17 cellular contexts compared by ENCODE assay signal in the genomic region with DNA sequence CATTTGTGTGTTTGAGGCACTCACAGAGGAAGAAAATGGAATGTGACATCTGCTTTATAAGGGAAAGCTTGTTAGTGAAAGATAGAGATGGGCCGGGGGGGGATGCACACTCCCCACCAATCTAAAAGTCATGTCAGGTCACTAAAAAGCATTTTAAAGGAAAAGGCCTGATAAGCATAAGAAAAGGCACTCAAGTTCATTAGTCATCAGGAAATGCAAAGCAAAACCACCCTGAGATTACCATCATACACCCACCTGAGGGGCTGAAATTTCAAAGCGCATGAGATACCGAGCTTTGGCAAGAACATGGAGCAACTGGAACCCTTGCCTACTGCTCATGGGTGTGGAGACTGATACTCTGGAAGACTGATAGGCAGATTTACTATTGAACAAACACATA.
"Had no signal": no experiment of that assay in that cellular context is flagged by ENCODE, and none has a peak within 500 bp of the region (broad histone marks: within the 10 kb centered on the region; RNA-seq: fewer than 3 reads in every experiment).

No MANE protein-coding gene starts in this region.

- H3K4me3 ChIP-seq: adrenal gland, hepatocyte, lower lobe of right lung, neural progenitor cell, upper lobe of left lung had no signal

- H3K9me3 ChIP-seq: adrenal gland, lower lobe of right lung, upper lobe of left lung had no signal

- DNase-seq: activated B cell treated with CpG ODN at 0.5 μM for 24 hours; activated CD4-positive, alpha-beta T cell treated with anti-CD3 and anti-CD28 coated beads for 48 hours; activated CD8-positive, alpha-beta T cell treated with anti-CD3 and anti-CD28 coated beads for 36 hours; activated effector memory CD4-positive, alpha-beta T cell treated with anti-CD3 and anti-CD28 coated beads, Interleukin-2, amount 50 U/mL, for 16 hours; activated T-cell treated with anti-CD3 and anti-CD28 coated beads, Interleukin-2, amount 50 U/mL, for 4 hours; adrenal gland; erythroblast; lower lobe of right lung; midbrain; upper lobe of left lung had no signal

- H3K36me3 Mint-ChIP-seq: activated naive CD4-positive, alpha-beta T cell treated with anti-CD3 and anti-CD28 coated beads, Interleukin-2, amount 50 U/mL, for 24 hours; neural progenitor cell had no signal

- H3K36me3 ChIP-seq: adrenal gland, lower lobe of right lung, neural progenitor cell, upper lobe of left lung had no signal

- H3K27ac Mint-ChIP-seq: activated B cell treated with CpG ODN at 0.5 μM for 24 hours; activated CD8-positive, alpha-beta T cell treated with anti-CD3 and anti-CD28 coated beads for 36 hours; activated naive CD4-positive, alpha-beta T cell treated with anti-CD3 and anti-CD28 coated beads, Interleukin-2, amount 50 U/mL, for 24 hours; neural progenitor cell; stimulated activated naive CD8-positive, alpha-beta T cell treated with anti-CD3 and anti-CD28 coated beads, Interleukin-15, Interleukin-2, amounts not matched to agents 100 ng/mL and 50 ng/mL, for 24 hours; T-helper 1 cell treated with Interleukin-12 subunit alpha and Interleukin-12 subunit beta and Interleukin-4 antibody, amounts not matched to agents 30 μg/mL and 1 μg/mL, for 36 hours had no signal

- FAIRE-seq: TTC549 had no signal

- H3K27me3 ChIP-seq: hepatocyte, upper lobe of left lung had no signal

- H3K9me3 Mint-ChIP-seq: activated B cell treated with CpG ODN at 0.5 μM for 24 hours; activated CD8-positive, alpha-beta T cell treated with anti-CD3 and anti-CD28 coated beads for 36 hours; activated naive CD4-positive, alpha-beta T cell treated with anti-CD3 and anti-CD28 coated beads, Interleukin-2, amount 50 U/mL, for 24 hours; activated T-cell treated with anti-CD3 and anti-CD28 coated beads, Interleukin-2, amount 50 U/mL, for 4 hours; neural progenitor cell; stimulated activated naive CD8-positive, alpha-beta T cell treated with anti-CD3 and anti-CD28 coated beads, Interleukin-15, Interleukin-2, amounts not matched to agents 100 ng/mL and 50 ng/mL, for 24 hours had no signal

- H3K4me3 Mint-ChIP-seq: activated B cell treated with CpG ODN at 0.5 μM for 24 hours; activated CD8-positive, alpha-beta T cell treated with anti-CD3 and anti-CD28 coated beads for 36 hours; activated naive CD4-positive, alpha-beta T cell treated with anti-CD3 and anti-CD28 coated beads, Interleukin-2, amount 50 U/mL, for 24 hours; activated T-cell treated with anti-CD3 and anti-CD28 coated beads, Interleukin-2, amount 50 U/mL, for 4 hours; neural progenitor cell; stimulated activated naive CD8-positive, alpha-beta T cell treated with anti-CD3 and anti-CD28 coated beads, Interleukin-15, Interleukin-2, amounts not matched to agents 100 ng/mL and 50 ng/mL, for 24 hours; T-helper 1 cell treated with Interleukin-12 subunit alpha and Interleukin-12 subunit beta and Interleukin-4 antibody, amounts not matched to agents 30 μg/mL and 1 μg/mL, for 36 hours had no signal

- H3K4me2 ChIP-seq: hepatocyte, neural progenitor cell had no signal

- H3K79me2 ChIP-seq: hepatocyte had no signal

- H2AFZ ChIP-seq: hepatocyte, neural progenitor cell had no signal

- H3K27ac ChIP-seq: adrenal gland, hepatocyte, lower lobe of right lung, neural progenitor cell, upper lobe of left lung had no signal

- H3K4me1 ChIP-seq: adrenal gland, lower lobe of right lung, neural progenitor cell had no signal

- H3K4me1 Mint-ChIP-seq: activated naive CD4-positive, alpha-beta T cell treated with anti-CD3 and anti-CD28 coated beads, Interleukin-2, amount 50 U/mL, for 24 hours; neural progenitor cell had no signal

- ATAC-seq: activated CD8-positive, alpha-beta T cell treated with anti-CD3 and anti-CD28 coated beads for 36 hours; activated T-cell treated with anti-CD3 and anti-CD28 coated beads, Interleukin-2, amount 50 U/mL, for 4 hours; lower lobe of right lung; sciatic nerve had no signal

- H3K9ac ChIP-seq: neural progenitor cell had no signal
